ENCODE assay signal across 12 cellular contexts in the genomic region with DNA sequence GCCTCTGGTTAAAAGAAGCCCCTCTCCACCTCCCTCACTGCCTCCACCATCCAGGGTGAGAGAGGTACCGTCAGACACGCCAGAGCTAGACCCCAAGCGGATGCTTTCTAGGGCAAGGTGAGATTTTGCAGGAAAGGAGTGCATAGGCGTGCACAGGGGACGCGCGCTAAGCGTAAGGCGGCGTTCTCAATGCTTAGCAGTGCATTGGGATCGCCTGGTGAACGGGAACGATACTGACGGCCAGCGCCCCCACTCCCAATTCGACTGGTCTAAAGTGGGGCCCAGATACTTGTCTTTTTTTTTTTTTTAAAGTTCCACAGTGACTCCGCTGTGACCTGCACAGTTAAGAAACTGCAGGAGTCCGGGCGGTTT. TPM values are rescaled to one million over a fixed set of nuclear protein-coding genes. Genes with fewer than 3 reads are reported as not detected.
DNase-seq lines count a peak whose midpoint lies in the region; ATAC-seq, FAIRE-seq and TF ChIP-seq lines count a peak whose summit lies in the region.
"Had no signal": no experiment of that assay in that cellular context is flagged by ENCODE, and none has a peak within 500 bp of the region (broad histone marks: within the 10 kb centered on the region; RNA-seq: fewer than 3 reads in every experiment).

No MANE protein-coding gene starts in this region.

- DNase-seq in A549 (ENCODE audit: low read depth in 1 of 2, low spot score in 1 of 2) = no peak
- no peak for DNase-seq in MM.1S
- no peak for DNase-seq in epithelial cell of proximal tubule (ENCODE audit: low read depth)
- DNase-seq in neural progenitor cell (ENCODE audit: low spot score) = no peak
- no peak for DNase-seq in stimulated activated CD4-positive, alpha-beta T cell treated with anti-CD3 and anti-CD28 coated beads, Interleukin-2, amount 100 ng/mL, for 48 hours
- DNase-seq in NCI-H524 treated with DMSO at 0.1 percent for 48 hours (lab: John Stamatoyannopoulos, UW) = no peak

- no peaks in the 10 kb centered on the region for H3F3A ChIP-seq in MM.1S (ENCODE audit: insufficient read depth, low read length)
- H3F3A ChIP-seq in neural progenitor cell (ENCODE audit: low read depth) = no peaks in the 10 kb centered on the region

- H3K9ac ChIP-seq in MM.1S (ENCODE audit: low read length) = no peak overlapping the region
- no peak overlapping the region for H3K9ac ChIP-seq in neural progenitor cell

- H3K36me3 ChIP-seq in MM.1S (replicated peaks; ENCODE audit: insufficient read depth, low read length) = no peaks in the 10 kb centered on the region
- no peaks in the 10 kb centered on the region for H3K36me3 ChIP-seq in neural progenitor cell

- no peak overlapping the region for H3K27ac Mint-ChIP-seq in neural progenitor cell
- H3K27ac Mint-ChIP-seq: activated naive CD4-positive, alpha-beta T cell treated with anti-CD3 and anti-CD28 coated beads, Interleukin-2, amount 10 ng/mL, durations not matched to agents 7 days and 5 days; progenitor cell of endocrine pancreas had no signal

- no peaks in the 10 kb centered on the region for H3K9me3 ChIP-seq in A549
- no peaks in the 10 kb centered on the region for H3K9me3 ChIP-seq in MM.1S (replicated peaks; ENCODE audit: insufficient read depth, low read length)
- H3K9me3 ChIP-seq in neural progenitor cell (ENCODE audit: low read depth) = no peaks in the 10 kb centered on the region
- H3K9me3 ChIP-seq: Caco-2 had no signal

- TF ChIP-seq CTCF in A549 (IDR thresholded peaks at IDR 0.05) (no peak), MM.1S (IDR thresholded peaks at IDR 0.05; ENCODE audit: low read length) (no peak), epithelial cell of proximal tubule (conservative IDR thresholded peaks at IDR 0.05; ENCODE audit: low read depth, low read length) (no peak), neural progenitor cell (IDR thresholded peaks at IDR 0.05) (no peak)

- H3K79me2 ChIP-seq in MM.1S (ENCODE audit: low read length) (no peaks in the 10 kb centered on the region), neural progenitor cell (ENCODE audit: low read depth) (no peaks in the 10 kb centered on the region)

- TF ChIP-seq POLR2A in A549 (IDR thresholded peaks at IDR 0.05; ENCODE audit: low read length) = no peak

- CTCF ChIA-PET in A549 (lab: Yijun Ruan, JAX) = interaction anchor here (0.5 to 3.9 kb wide), 37 partner anchors 9 to 850 kb away, joined by 3 to 47 read pairs (median 5); partner anchors contain the start of gene CREBBP

- ATAC-seq in A549 = peak in 1 of 2 experiments; percentile 9; a peak in 3 of 6 replicates
- ATAC-seq in HG03521 (IDR thresholded peaks at IDR 0.05; ENCODE audit: unreplicated experiment) = no peak
- no peak for ATAC-seq in HG02973 (IDR thresholded peaks at IDR 0.05; ENCODE audit: unreplicated experiment)

- H3K4me3 Mint-ChIP-seq in neural progenitor cell = no peak overlapping the region
- H3K4me3 Mint-ChIP-seq: activated naive CD4-positive, alpha-beta T cell treated with anti-CD3 and anti-CD28 coated beads, Interleukin-2, amount 10 ng/mL, durations not matched to agents 7 days and 5 days had no signal

- peaks cover 10% of the 10 kb centered on the region for H3K4me1 ChIP-seq in A549
- H3K4me1 ChIP-seq in MM.1S (ENCODE audit: low read length) = no peaks in the 10 kb centered on the region
- no peaks in the 10 kb centered on the region for H3K4me1 ChIP-seq in neural progenitor cell

- FAIRE-seq in A549 (lab: Jason Lieb, UNC) = no peak
- FAIRE-seq: H54 had no signal

- peaks cover 7% of the 10 kb centered on the region for H3K9me3 Mint-ChIP-seq in neural progenitor cell

- TF ChIP-seq RAD21 in A549 (conservative IDR thresholded peaks at IDR 0.05 in 1 of 2, IDR thresholded peaks at IDR 0.05 in 1 of 2) = no peak

- no peaks in the 10 kb centered on the region for H4K20me1 ChIP-seq in MM.1S (ENCODE audit: insufficient read depth, low read length)
- no peaks in the 10 kb centered on the region for H4K20me1 ChIP-seq in neural progenitor cell (ENCODE audit: low read depth)

- POLR2A ChIA-PET in A549 (lab: Yijun Ruan, JAX) = no interaction called here

- H3K27ac ChIP-seq in A549 (peak overlapping the region in 1 of 2 experiments; percentile 83; a peak in 2 of 6 replicates), MM.1S (ENCODE audit: low read length) (no peak overlapping the region), neural progenitor cell (no peak overlapping the region)

- H2AFZ ChIP-seq in MM.1S (ENCODE audit: low read length) = no peak overlapping the region
- H2AFZ ChIP-seq in neural progenitor cell (replicated peaks) = peak overlapping the region; percentile 97

- H3K36me3 Mint-ChIP-seq in neural progenitor cell = no peaks in the 10 kb centered on the region
- H3K36me3 Mint-ChIP-seq: activated naive CD4-positive, alpha-beta T cell treated with anti-CD3 and anti-CD28 coated beads, Interleukin-2, amount 10 ng/mL, durations not matched to agents 7 days and 5 days had no signal

- H3K4me1 Mint-ChIP-seq in neural progenitor cell = peaks cover 3% of the 10 kb centered on the region

- WGBS in A549 (ENCODE audit: missing lambda C conversion rate) = 77% methylated on average over 19 of the region's 19 CpGs

- H3K27me3 ChIP-seq in MM.1S (replicated peaks; ENCODE audit: insufficient read depth, low read length) (peaks cover 5% of the 10 kb centered on the region), neural progenitor cell (no peaks in the 10 kb centered on the region)

- H3K27me3 Mint-ChIP-seq in neural progenitor cell (ENCODE audit: insufficient read depth, low read depth) = peaks cover 8% of the 10 kb centered on the region

- H3K9me2 ChIP-seq in MM.1S (replicated peaks; ENCODE audit: insufficient read depth, low read length) = no peaks in the 10 kb centered on the region

- peak overlapping the region; percentile 95 for H3K4me2 ChIP-seq in A549
- peak overlapping the region; percentile 81; the same call in 1 of the 2 replicates for H3K4me2 ChIP-seq in MM.1S (ENCODE audit: low read depth, low read length)
- peak overlapping the region; percentile 66 for H3K4me2 ChIP-seq in neural progenitor cell

- H3K4me3 ChIP-seq in A549 (peak overlapping the region; percentile 46), MM.1S (ENCODE audit: low read length) (no peak overlapping the region), epithelial cell of proximal tubule (ENCODE audit: low read depth, low read length) (peak overlapping the region; percentile 53), neural progenitor cell (peak overlapping the region; percentile 31)

- no peak for TF ChIP-seq EP300 in A549 (IDR thresholded peaks at IDR 0.05)

TF ChIP-seq in A549, 52 proteins besides CTCF, POLR2A, EP300 and RAD21:
- TF ChIP-seq RNF2 (IDR thresholded peaks at IDR 0.05; ENCODE audit: borderline replicate concordance, low read depth) = no peak
- no peak for TF ChIP-seq FOSB (CRISPR knock-in tag; IDR thresholded peaks at IDR 0.05)
- TF ChIP-seq BCL3 (IDR thresholded peaks at IDR 0.05) = no peak
- no peak for TF ChIP-seq NPAS2 (CRISPR knock-in tag; IDR thresholded peaks at IDR 0.05; ENCODE audit: borderline replicate concordance)
- no peak for TF ChIP-seq HOXB13 (CRISPR knock-in tag; IDR thresholded peaks at IDR 0.05; ENCODE audit: low read depth)
- no peak for TF ChIP-seq KDM1A (IDR thresholded peaks at IDR 0.05; ENCODE audit: low read depth)
- TF ChIP-seq, protein P1, sequence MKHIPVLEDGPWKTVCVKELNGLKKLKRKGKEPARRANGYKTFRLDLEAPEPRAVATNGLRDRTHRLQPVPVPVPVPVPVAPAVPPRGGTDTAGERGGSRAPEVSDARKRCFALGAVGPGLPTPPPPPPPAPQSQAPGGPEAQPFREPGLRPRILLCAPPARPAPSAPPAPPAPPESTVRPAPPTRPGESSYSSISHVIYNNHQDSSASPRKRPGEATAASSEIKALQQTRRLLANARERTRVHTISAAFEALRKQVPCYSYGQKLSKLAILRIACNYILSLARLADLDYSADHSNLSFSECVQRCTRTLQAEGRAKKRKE (CRISPR knock-in tag; IDR thresholded peaks at IDR 0.05; ENCODE audit: low read depth) = no peak
- TF ChIP-seq RCOR1 (IDR thresholded peaks at IDR 0.05; ENCODE audit: low read depth, low read length) = no peak

RNA-seq across cellular contexts. Expression of gene CREBBP, which starts 57.9 kb away (rescaled TPM):
- polyA plus RNA-seq in A549 (2011; rRNA removed) = 8.0 and 17.5 TPM in 2 replicates
- polyA plus RNA-seq in A549 (2012; cell fraction: cytosol; rRNA removed) = 5.1 and 6.8 TPM in 2 replicates
- 12.2 and 12.3 TPM in 2 replicates for polyA plus RNA-seq in A549 (2012; cell fraction: nucleus; rRNA removed)
- polyA plus RNA-seq in A549 (2017; fragmentation: RNase III; extraction: RNeasy Plus Mini Kit Qiagen cat#74134 plus additional on column Dnase treatment) = 13.4 to 15.2 TPM (median 14.7 TPM) in 3 replicates
- 35.1 and 47.2 TPM in 2 replicates for polyA minus RNA-seq in A549 (2011; rRNA and poly(A)+ RNA removed)
- 11.3 and 12.1 TPM in 2 replicates for total RNA-seq in epithelial cell of proximal tubule
- total RNA-seq in neural progenitor cell (ENCODE audit: low replicate concordance) = 21.6 and 60.6 TPM in 2 replicates
